In the genomic region with DNA sequence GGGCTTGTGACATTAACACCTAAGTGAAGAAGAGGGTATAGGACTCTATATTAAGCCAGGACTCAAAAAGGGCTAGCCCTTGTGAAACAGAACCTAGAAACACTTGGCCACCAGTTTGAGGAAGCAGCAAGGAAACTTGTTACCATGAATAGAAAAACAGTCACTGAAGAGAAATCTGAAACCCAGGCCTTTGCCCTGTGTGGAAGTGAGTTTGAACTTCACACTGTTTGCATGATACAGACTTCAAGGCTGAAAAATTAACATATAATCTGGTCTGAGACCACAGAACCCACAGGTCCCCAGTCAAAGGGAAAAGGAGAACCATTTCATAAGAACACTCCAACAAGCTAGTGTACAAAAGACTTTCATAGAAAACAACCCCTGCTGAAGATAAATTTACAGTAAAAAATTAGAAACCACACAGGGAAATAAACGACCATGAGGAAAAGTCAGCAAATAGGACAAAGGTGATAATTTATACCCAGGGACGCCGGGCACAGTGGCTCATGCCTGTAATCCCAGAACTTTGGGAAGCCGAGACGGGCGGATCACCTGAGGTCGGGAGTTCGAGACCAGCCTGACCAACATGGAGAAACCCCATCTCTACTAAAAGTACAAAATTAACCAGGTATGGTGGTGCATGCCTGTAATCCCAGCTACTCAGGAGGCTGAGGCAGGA, we compare ENCODE assay signal across 11 cellular contexts.
DNase-seq lines count a peak whose midpoint lies in the region; ATAC-seq, FAIRE-seq and TF ChIP-seq lines count a peak whose summit lies in the region.
"Had no signal": no experiment of that assay in that cellular context is flagged by ENCODE, and none has a peak within 500 bp of the region (broad histone marks: within the 10 kb centered on the region; RNA-seq: fewer than 3 reads in every experiment).

No MANE protein-coding gene starts in this region.

- H3K4me3 ChIP-seq in Karpas-422 (ENCODE audit: low read length): no peak overlapping the region
- H3K4me3 ChIP-seq in endodermal cell (ENCODE audit: low read length): no peak overlapping the region
- no peak overlapping the region for H3K4me3 ChIP-seq in CD4-positive, alpha-beta memory T cell (ENCODE audit: low read length in 2 of 2)
- H3K4me3 ChIP-seq: sigmoid colon had no signal

- peak; percentile 47 for DNase-seq in Karpas-422
- no peak for DNase-seq in endodermal cell
- DNase-seq in inferior parietal cortex (ENCODE audit: extremely low spot score): no peak
- no peak for DNase-seq in CD4-positive, alpha-beta memory T cell
- no peak for DNase-seq in activated CD8-positive, alpha-beta T cell treated with anti-CD3 and anti-CD28 coated beads for 36 hours
- no peak for DNase-seq in RCC 7860 (ENCODE audit: low spot score)
- DNase-seq: activated naive CD4-positive, alpha-beta T cell treated with anti-CD3 and anti-CD28 coated beads, Interleukin-2, amount 10 ng/mL, durations not matched to agents 7 days and 5 days; sigmoid colon had no signal

- POLR2A ChIA-PET in CD4-positive, alpha-beta memory T cell (lab: Charles Lee; ENCODE audit: partially characterized antibody): no interaction called here
- POLR2A ChIA-PET in activated CD8-positive, alpha-beta T cell treated with anti-CD3 and anti-CD28 coated beads for 36 hours (lab: Charles Lee): no interaction called here

- H3K4me1 ChIP-seq in Karpas-422 (ENCODE audit: low read length): peaks cover 4% of the 10 kb centered on the region; the same call in 1 of the 2 replicates
- H3K4me1 ChIP-seq in endodermal cell (ENCODE audit: control insufficient read depth, insufficient read depth, low read length): peaks cover 4% of the 10 kb centered on the region
- no peaks in the 10 kb centered on the region for H3K4me1 ChIP-seq in CD4-positive, alpha-beta memory T cell (ENCODE audit: insufficient read depth, low read length)
- H3K4me1 ChIP-seq: sigmoid colon had no signal

- H3K27me3 ChIP-seq in Karpas-422 (ENCODE audit: low read length) (no peaks in the 10 kb centered on the region), endodermal cell (ENCODE audit: control insufficient read depth, insufficient read depth, low read length, poor library complexity, severe bottlenecking) (no peaks in the 10 kb centered on the region)
- H3K27me3 ChIP-seq in CD4-positive, alpha-beta memory T cell (ENCODE audit: insufficient read depth, low read length): no peaks in the 10 kb centered on the region
- H3K27me3 ChIP-seq: sigmoid colon had no signal

- H3K4me1 Mint-ChIP-seq in endodermal cell: peaks cover 14% of the 10 kb centered on the region
- H3K4me1 Mint-ChIP-seq in CD4-positive, alpha-beta memory T cell: no peaks in the 10 kb centered on the region
- no peaks in the 10 kb centered on the region for H3K4me1 Mint-ChIP-seq in activated CD8-positive, alpha-beta T cell treated with anti-CD3 and anti-CD28 coated beads for 36 hours (ENCODE audit: low read depth)
- H3K4me1 Mint-ChIP-seq: activated naive CD4-positive, alpha-beta T cell treated with anti-CD3 and anti-CD28 coated beads, Interleukin-2, amount 10 ng/mL, durations not matched to agents 7 days and 5 days had no signal

- H3K79me2 ChIP-seq in Karpas-422 (ENCODE audit: low read length): no peaks in the 10 kb centered on the region

- H3K9me3 ChIP-seq in Karpas-422 (ENCODE audit: low read length) (no peaks in the 10 kb centered on the region), endodermal cell (ENCODE audit: control insufficient read depth, low read length) (no peaks in the 10 kb centered on the region)
- no peaks in the 10 kb centered on the region for H3K9me3 ChIP-seq in CD4-positive, alpha-beta memory T cell (ENCODE audit: control insufficient read depth in 1 of 2, low read length in 2 of 2)
- H3K9me3 ChIP-seq: sigmoid colon had no signal

- no peak for FAIRE-seq in RCC 7860 (lab: Jason Lieb, UNC)

- H3K27ac Mint-ChIP-seq in endodermal cell: peak overlapping the region; percentile 27
- H3K27ac Mint-ChIP-seq in CD4-positive, alpha-beta memory T cell: no peak overlapping the region
- no peak overlapping the region for H3K27ac Mint-ChIP-seq in activated CD8-positive, alpha-beta T cell treated with anti-CD3 and anti-CD28 coated beads for 36 hours
- H3K27ac Mint-ChIP-seq: activated naive CD4-positive, alpha-beta T cell treated with anti-CD3 and anti-CD28 coated beads, Interleukin-2, amount 10 ng/mL, durations not matched to agents 7 days and 5 days had no signal

- H3K27ac ChIP-seq in Karpas-422 (ENCODE audit: low read length) (no peak overlapping the region), endodermal cell (ENCODE audit: low read depth, low read length) (no peak overlapping the region)
- no peak overlapping the region for H3K27ac ChIP-seq in CD4-positive, alpha-beta memory T cell (ENCODE audit: low read depth, low read length)
- H3K27ac ChIP-seq: sigmoid colon had no signal

- intact Hi-C loops in CD4-positive, alpha-beta memory T cell (cut with micrococcal nuclease): no loop called here
- intact Hi-C loops in activated CD8-positive, alpha-beta T cell treated with anti-CD3 and anti-CD28 coated beads for 36 hours (cut with micrococcal nuclease): no loop called here

- H3K4me3 Mint-ChIP-seq in endodermal cell: no peak overlapping the region
- no peak overlapping the region for H3K4me3 Mint-ChIP-seq in CD4-positive, alpha-beta memory T cell
- no peak overlapping the region for H3K4me3 Mint-ChIP-seq in activated CD8-positive, alpha-beta T cell treated with anti-CD3 and anti-CD28 coated beads for 36 hours
- H3K4me3 Mint-ChIP-seq: activated naive CD4-positive, alpha-beta T cell treated with anti-CD3 and anti-CD28 coated beads, Interleukin-2, amount 10 ng/mL, durations not matched to agents 7 days and 5 days; CD14-positive monocyte had no signal

- H3K36me3 ChIP-seq in Karpas-422 (ENCODE audit: insufficient read depth, low read length): no peaks in the 10 kb centered on the region
- H3K36me3 ChIP-seq in endodermal cell (ENCODE audit: control insufficient read depth, insufficient read depth, low read length): no peaks in the 10 kb centered on the region
- H3K36me3 ChIP-seq in CD4-positive, alpha-beta memory T cell (ENCODE audit: insufficient read depth, low read length): no peaks in the 10 kb centered on the region
- H3K36me3 ChIP-seq: sigmoid colon had no signal

- no peak overlapping the region for H2AFZ ChIP-seq in Karpas-422 (ENCODE audit: low read length)

- H3K4me2 ChIP-seq in Karpas-422 (ENCODE audit: low read depth, low read length, poor library complexity, severe bottlenecking): no peak overlapping the region

- CTCF ChIA-PET in CD4-positive, alpha-beta memory T cell (lab: Charles Lee; ENCODE audit: partially characterized antibody): no interaction called here
- CTCF ChIA-PET in activated CD8-positive, alpha-beta T cell treated with anti-CD3 and anti-CD28 coated beads for 36 hours (lab: Charles Lee): no interaction called here

- no peaks in the 10 kb centered on the region for H4K20me1 ChIP-seq in Karpas-422 (ENCODE audit: insufficient read depth, low read depth, low read length)

- no peaks in the 10 kb centered on the region for H3K9me2 ChIP-seq in Karpas-422 (replicated peaks; ENCODE audit: insufficient read depth, low read length)

- H3K9me3 Mint-ChIP-seq in endodermal cell: peaks cover 2% of the 10 kb centered on the region
- peaks cover 0 to 7% (median 4%) of the 10 kb centered on the region in 8 donors for H3K9me3 Mint-ChIP-seq in CD4-positive, alpha-beta memory T cell
- H3K9me3 Mint-ChIP-seq in activated CD8-positive, alpha-beta T cell treated with anti-CD3 and anti-CD28 coated beads for 36 hours: no peaks in the 10 kb centered on the region
- H3K9me3 Mint-ChIP-seq: activated naive CD4-positive, alpha-beta T cell treated with anti-CD3 and anti-CD28 coated beads, Interleukin-2, amount 10 ng/mL, durations not matched to agents 7 days and 5 days had no signal

- peak; percentile 91 for ATAC-seq in GM18909 (IDR thresholded peaks at IDR 0.05; ENCODE audit: poor library complexity, unreplicated experiment)
- ATAC-seq in HG02798 (IDR thresholded peaks at IDR 0.05; ENCODE audit: poor library complexity, unreplicated experiment): peak; percentile 60
- ATAC-seq in activated CD8-positive, alpha-beta T cell treated with anti-CD3 and anti-CD28 coated beads for 36 hours: no peak

- WGBS in endodermal cell (ENCODE audit: insufficient coverage in 1 of 2, insufficient read length in 1 of 2), 2 experiments: 85 to 94% methylated on average over 3 to 4 of the region's 8 CpGs

- no peak for TF ChIP-seq CTCF in endodermal cell (conservative IDR thresholded peaks at IDR 0.05)
- no peak for TF ChIP-seq CTCF in activated CD8-positive, alpha-beta T cell treated with anti-CD3 and anti-CD28 coated beads for 36 hours (IDR thresholded peaks at IDR 0.05)

- H3K9ac ChIP-seq in Karpas-422 (ENCODE audit: low read length): no peak overlapping the region
- H3K9ac ChIP-seq in endodermal cell (ENCODE audit: extremely low read depth, low read length, poor library complexity, severe bottlenecking): no peak overlapping the region

- H3K27me3 Mint-ChIP-seq in endodermal cell (ENCODE audit: insufficient read depth): no peaks in the 10 kb centered on the region
- H3K27me3 Mint-ChIP-seq in CD4-positive, alpha-beta memory T cell: peaks cover 2 to 9% of the 10 kb centered on the region in 2 donors
- H3K27me3 Mint-ChIP-seq in activated CD8-positive, alpha-beta T cell treated with anti-CD3 and anti-CD28 coated beads for 36 hours: peaks cover 4% of the 10 kb centered on the region
- H3K27me3 Mint-ChIP-seq: activated naive CD4-positive, alpha-beta T cell treated with anti-CD3 and anti-CD28 coated beads, Interleukin-2, amount 10 ng/mL, durations not matched to agents 7 days and 5 days had no signal

- no peaks in the 10 kb centered on the region for H3K36me3 Mint-ChIP-seq in endodermal cell (ENCODE audit: low read depth)
- peaks cover 0 to 5% of the 10 kb centered on the region in 2 donors for H3K36me3 Mint-ChIP-seq in CD4-positive, alpha-beta memory T cell
- H3K36me3 Mint-ChIP-seq in activated CD8-positive, alpha-beta T cell treated with anti-CD3 and anti-CD28 coated beads for 36 hours (ENCODE audit: low read depth): no peaks in the 10 kb centered on the region
- H3K36me3 Mint-ChIP-seq: activated naive CD4-positive, alpha-beta T cell treated with anti-CD3 and anti-CD28 coated beads, Interleukin-2, amount 10 ng/mL, durations not matched to agents 7 days and 5 days; CD14-positive monocyte had no signal
